In genomic region chr6:42133926-42134325, GRCh38 we compare ENCODE assay signal across 2 cellular contexts.
TF ChIP-seq lines count a peak whose summit lies in the region.

No MANE protein-coding gene starts in this region.

TF ChIP-seq in GM23338, 12 proteins besides CTCF, POLR2A, EP300 and RAD21:
- no peak for TF ChIP-seq REST (IDR thresholded peaks at IDR 0.05; ENCODE audit: unreplicated experiment)
- no peak for TF ChIP-seq JUNB (IDR thresholded peaks at IDR 0.05; ENCODE audit: unreplicated experiment)
- no peak for TF ChIP-seq ZNF114 (CRISPR knock-in tag; IDR thresholded peaks at IDR 0.05)
- TF ChIP-seq STAT1 (IDR thresholded peaks at IDR 0.05; ENCODE audit: unreplicated experiment): no peak
- TF ChIP-seq ETS1 (IDR thresholded peaks at IDR 0.05): no peak
- TF ChIP-seq ZNF331 (CRISPR knock-in tag; IDR thresholded peaks at IDR 0.05; ENCODE audit: low read depth): no peak
- no peak for TF ChIP-seq ZNF462 (CRISPR knock-in tag; IDR thresholded peaks at IDR 0.05)
- TF ChIP-seq EZH2phosphoT487 (IDR thresholded peaks at IDR 0.05; ENCODE audit: unreplicated experiment): no peak
- no peak for TF ChIP-seq NANOG (IDR thresholded peaks at IDR 0.05; ENCODE audit: borderline replicate concordance)
- TF ChIP-seq POLR2AphosphoS5 (IDR thresholded peaks at IDR 0.05; ENCODE audit: low read depth): no peak
- no peak for TF ChIP-seq CREB1 (CRISPR knock-in tag; IDR thresholded peaks at IDR 0.05; ENCODE audit: low read depth)
- TF ChIP-seq EZH2 (IDR thresholded peaks at IDR 0.05; ENCODE audit: low read depth, unreplicated experiment): no peak
TF ChIP-seq in GM23338: peak in this region for 0.

TF ChIP-seq in IMR-90, 13 proteins besides CTCF, POLR2A, EP300 and RAD21:
- no peak for TF ChIP-seq ELK1 (IDR thresholded peaks at IDR 0.05; ENCODE audit: borderline replicate concordance, low read depth, low read length)
- no peak for TF ChIP-seq MAFK (IDR thresholded peaks at IDR 0.05; ENCODE audit: low read depth, low read length)
- no peak for TF ChIP-seq FOS (IDR thresholded peaks at IDR 0.05; ENCODE audit: low read depth, low read length)
- TF ChIP-seq SMC3 (IDR thresholded peaks at IDR 0.05; ENCODE audit: low read depth, low read length): no peak
- TF ChIP-seq NFE2L2 (IDR thresholded peaks at IDR 0.05; ENCODE audit: low read depth, low read length): no peak
- no peak for TF ChIP-seq MXI1 (IDR thresholded peaks at IDR 0.05; ENCODE audit: borderline replicate concordance, low read depth, low read length)
- no peak for TF ChIP-seq BHLHE40 (IDR thresholded peaks at IDR 0.05; ENCODE audit: low read depth, low read length)
- TF ChIP-seq CEBPB (IDR thresholded peaks at IDR 0.05; ENCODE audit: low read depth, low read length): no peak
- no peak for TF ChIP-seq RCOR1 (IDR thresholded peaks at IDR 0.05; ENCODE audit: insufficient replicate concordance, low read length)
- no peak for TF ChIP-seq MAZ (IDR thresholded peaks at IDR 0.05; ENCODE audit: borderline replicate concordance, low read depth, low read length)
- TF ChIP-seq RFX5 (IDR thresholded peaks at IDR 0.05; ENCODE audit: low read depth, low read length): no peak
- no peak for TF ChIP-seq USF2 (IDR thresholded peaks at IDR 0.05; ENCODE audit: low read depth, low read length)
- TF ChIP-seq CHD1 (IDR thresholded peaks at IDR 0.05; ENCODE audit: low read depth, low read length): no peak
